Comparison of ENCODE assay signal across 8 cellular contexts in genomic region chr14:65101631-65102440, GRCh38. TPM values are rescaled to one million over a fixed set of nuclear protein-coding genes. Genes with fewer than 3 reads are reported as not detected.
A peak's percentile ranks its signal among the peaks of the same experiment; 100 is the strongest.
DNase-seq lines count a peak whose midpoint lies in the region; ATAC-seq and TF ChIP-seq lines count a peak whose summit lies in the region.

No MANE protein-coding gene starts in this region.

- no peaks in the 10 kb centered on the region for H3K9me2 ChIP-seq in Loucy (replicated peaks; ENCODE audit: low read depth, low read length)

- TF ChIP-seq CTCF in Loucy (conservative IDR thresholded peaks at IDR 0.05; ENCODE audit: low read length) = no peak

- H3K79me2 ChIP-seq in Loucy (ENCODE audit: insufficient read depth, low read length) = peaks cover 44% of the 10 kb centered on the region

- H3K9me3 ChIP-seq in Loucy (ENCODE audit: insufficient read depth, low read depth, low read length) (no peaks in the 10 kb centered on the region), aorta (ENCODE audit: control insufficient read depth, low read length) (no peaks in the 10 kb centered on the region)

- 0 to 1% methylated on average over 55 to 66 of the region's 66 CpGs for WGBS in aorta, 2 donors

- H4K20me1 ChIP-seq in Loucy (ENCODE audit: insufficient read depth, low read length, poor library complexity, severe bottlenecking) = peaks cover 48% of the 10 kb centered on the region

- H3K4me3 Mint-ChIP-seq in activated T-helper 2 cell treated with anti-CD3 and anti-CD28 coated beads, Interferon-gamma antibody, Interleukin-2, Interleukin-4, amounts not matched to agents 10 μg/mL and 5 μg/mL and 100 μg/mL, durations not matched to agents 14 hours and 24 hours and 36 hours (ENCODE audit: low read depth) = peak overlapping the region; percentile 92

- no peaks in the 10 kb centered on the region; the same call in 1 of the 2 replicates for H3F3A ChIP-seq in Loucy (ENCODE audit: low read depth)

- H3K4me1 Mint-ChIP-seq in activated T-helper 2 cell treated with anti-CD3 and anti-CD28 coated beads, Interferon-gamma antibody, Interleukin-2, Interleukin-4, amounts not matched to agents 10 μg/mL and 5 μg/mL and 100 μg/mL, durations not matched to agents 14 hours and 24 hours and 36 hours (ENCODE audit: low read depth) = peaks cover 42% of the 10 kb centered on the region

- peak; percentile 31 for DNase-seq in activated T-helper 2 cell treated with anti-CD3 and anti-CD28 coated beads, Interferon-gamma antibody, Interleukin-2, Interleukin-4, amounts not matched to agents 10 μg/mL and 5 μg/mL and 100 μg/mL, durations not matched to agents 14 hours and 24 hours and 36 hours (ENCODE audit: low spot score)
- DNase-seq in germinal center (ENCODE audit: low spot score) (peak; percentile 12), posterior vena cava (ENCODE audit: low spot score) (peak; percentile 84), aorta (peak; percentile 71 to 82), NCI-H1694 treated with DMSO at 0.1 percent for 48 hours (lab: John Stamatoyannopoulos, UW) (no peak), GOT3 (lab: John Stamatoyannopoulos, UW) (no peak)

- H3K36me3 ChIP-seq in Loucy (ENCODE audit: insufficient read depth, low read length) (no peaks in the 10 kb centered on the region), aorta (ENCODE audit: control insufficient read depth in 1 of 2, insufficient read depth in 2 of 2, low read length in 1 of 2) (no peaks in the 10 kb centered on the region)

- H3K27ac Mint-ChIP-seq in activated T-helper 2 cell treated with anti-CD3 and anti-CD28 coated beads, Interferon-gamma antibody, Interleukin-2, Interleukin-4, amounts not matched to agents 10 μg/mL and 5 μg/mL and 100 μg/mL, durations not matched to agents 14 hours and 24 hours and 36 hours = peak overlapping the region; percentile 94

- intact Hi-C loops in activated T-helper 2 cell treated with anti-CD3 and anti-CD28 coated beads, Interferon-gamma antibody, Interleukin-2, Interleukin-4, amounts not matched to agents 10 μg/mL and 5 μg/mL and 100 μg/mL, durations not matched to agents 14 hours and 24 hours and 36 hours (cut with micrococcal nuclease) = loop anchor here (1.0 to 5.0 kb wide), 9 partner anchors 60 to 595 kb away; partner anchors contain the start of genes CHURC1 and FUT8
- intact Hi-C loops in posterior vena cava (cut with DNase I) (no loop called here), aorta (cut with DNase I) (loop anchor here (2.0 to 5.0 kb wide), 3 partner anchors 55 to 310 kb away; partner anchors contain the start of gene FUT8 (in 1 of the 2))

- no peaks in the 10 kb centered on the region for H3K9me3 Mint-ChIP-seq in activated T-helper 2 cell treated with anti-CD3 and anti-CD28 coated beads, Interferon-gamma antibody, Interleukin-2, Interleukin-4, amounts not matched to agents 10 μg/mL and 5 μg/mL and 100 μg/mL, durations not matched to agents 14 hours and 24 hours and 36 hours

- H3K4me1 ChIP-seq in Loucy (ENCODE audit: insufficient read depth, low read length, poor library complexity, severe bottlenecking) (peaks cover 49% of the 10 kb centered on the region), aorta (ENCODE audit: control insufficient read depth in 1 of 2, insufficient read depth in 2 of 2, low read length in 2 of 2) (peaks cover 0 to 5% of the 10 kb centered on the region in 2 donors)

- peak overlapping the region; percentile 82 for H3K4me3 ChIP-seq in Loucy (ENCODE audit: low read length, poor library complexity, severe bottlenecking)
- H3K4me3 ChIP-seq in aorta (ENCODE audit: low read length in 2 of 2) = peak overlapping the region; percentile 77 to 88

- peak; percentile 21 for ATAC-seq in GM21390 (IDR thresholded peaks at IDR 0.05; ENCODE audit: unreplicated experiment)
- peak; percentile 2 for ATAC-seq in aorta (ENCODE audit: low FRiP score)

- H2AFZ ChIP-seq in Loucy (ENCODE audit: low read length) = peak overlapping the region; percentile 51; the same call in 1 of the 2 replicates

- peak overlapping the region; percentile 77 for H3K4me2 ChIP-seq in Loucy (ENCODE audit: low read depth, low read length, poor library complexity, severe bottlenecking)

- peaks cover 6% of the 10 kb centered on the region for H3K27me3 Mint-ChIP-seq in activated T-helper 2 cell treated with anti-CD3 and anti-CD28 coated beads, Interferon-gamma antibody, Interleukin-2, Interleukin-4, amounts not matched to agents 10 μg/mL and 5 μg/mL and 100 μg/mL, durations not matched to agents 14 hours and 24 hours and 36 hours (ENCODE audit: low read depth)

- H3K36me3 Mint-ChIP-seq in activated T-helper 2 cell treated with anti-CD3 and anti-CD28 coated beads, Interferon-gamma antibody, Interleukin-2, Interleukin-4, amounts not matched to agents 10 μg/mL and 5 μg/mL and 100 μg/mL, durations not matched to agents 14 hours and 24 hours and 36 hours (ENCODE audit: low read depth) = peaks cover 29% of the 10 kb centered on the region

- H3K27me3 ChIP-seq in Loucy (ENCODE audit: insufficient read depth, low read length, poor library complexity, severe bottlenecking) (no peaks in the 10 kb centered on the region), aorta (ENCODE audit: control insufficient read depth in 1 of 2, insufficient read depth in 2 of 2, low read length in 1 of 2) (no peaks in the 10 kb centered on the region)

- no peak overlapping the region for H3K27ac ChIP-seq in aorta (ENCODE audit: low read depth in 1 of 2, low read length in 2 of 2)

- H3K9ac ChIP-seq in Loucy (ENCODE audit: low read depth, low read length, poor library complexity, severe bottlenecking) = peak overlapping the region; percentile 86

RNA-seq across cellular contexts. Expression of gene MAX, which starts 0.5 kb away (rescaled TPM):
- total RNA-seq in activated T-helper 2 cell treated with anti-CD3 and anti-CD28 coated beads, Interferon-gamma antibody, Interleukin-2, Interleukin-4, amounts not matched to agents 10 μg/mL and 5 μg/mL and 100 μg/mL, durations not matched to agents 14 hours and 24 hours and 36 hours = 113 and 115 TPM in 2 replicates
- total RNA-seq in posterior vena cava (100 to 1,000 TPM in 1 of 2 donors, 10 to 100 TPM in 1; 88.7 to 105 TPM), aorta (10 to 100 TPM; 65.6 to 98.0 TPM)
- 10 to 100 TPM; 42.6 to 61.7 TPM for polyA plus RNA-seq in aorta

Comparison
In these comparisons a context has a peak if more than half of its experiments do, and no peak if none do; other contexts are left out.
1. DNase-seq: peak in activated T-helper 2 cell treated with anti-CD3 and anti-CD28 coated beads, Interferon-gamma antibody, Interleukin-2, Interleukin-4, amounts not matched to agents 10 μg/mL and 5 μg/mL and 100 μg/mL, durations not matched to agents 14 hours and 24 hours and 36 hours (single experiment), germinal center (single experiment), posterior vena cava (single experiment) and aorta (2 of 2); none in NCI-H1694 treated with DMSO at 0.1 percent for 48 hours (single experiment) and GOT3 (single experiment).
2. intact Hi-C loops: an anchor here in activated T-helper 2 cell treated with anti-CD3 and anti-CD28 coated beads, Interferon-gamma antibody, Interleukin-2, Interleukin-4, amounts not matched to agents 10 μg/mL and 5 μg/mL and 100 μg/mL, durations not matched to agents 14 hours and 24 hours and 36 hours (1.0 to 5.0 kb wide) and aorta (2.0 to 5.0 kb wide); none called in posterior vena cava.